Comparison of ENCODE assay signal across 10 cellular contexts in the genomic region with DNA sequence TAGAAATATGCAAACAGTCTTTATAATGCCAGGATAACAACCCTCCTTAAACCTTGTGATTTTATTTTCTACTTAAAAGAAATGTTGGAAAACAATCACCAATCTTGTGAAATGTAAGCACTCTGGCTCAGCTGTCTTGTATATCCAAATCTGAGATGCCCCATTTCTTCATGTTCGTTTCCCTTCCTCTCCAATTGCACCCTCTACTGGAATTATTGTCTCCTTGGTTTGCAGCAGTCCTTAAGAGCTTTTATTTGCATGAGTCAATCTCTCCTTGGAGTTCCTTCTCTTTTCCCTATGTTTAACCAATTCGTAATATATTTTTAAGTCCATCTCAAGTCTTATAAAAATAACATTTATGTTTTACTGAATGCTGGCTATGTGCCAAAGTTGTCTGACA.
DNase-seq lines count a peak whose midpoint lies in the region; ATAC-seq, FAIRE-seq and TF ChIP-seq lines count a peak whose summit lies in the region.
"Had no signal": no experiment of that assay in that cellular context is flagged by ENCODE, and none has a peak within 500 bp of the region (broad histone marks: within the 10 kb centered on the region; RNA-seq: fewer than 3 reads in every experiment).

No MANE protein-coding gene starts in this region.

- ATAC-seq in activated CD8-positive, alpha-beta T cell treated with anti-CD3 and anti-CD28 coated beads, Interleukin-2, amount 10 ng/mL, durations not matched to agents 7 days and 5 days = no peak
- ATAC-seq in GM21825 (IDR thresholded peaks at IDR 0.05; ENCODE audit: unreplicated experiment) = no peak
- ATAC-seq in GM21529 (IDR thresholded peaks at IDR 0.05; ENCODE audit: unreplicated experiment) = no peak

- no peak overlapping the region for H3K27ac ChIP-seq in stomach
- H3K27ac ChIP-seq: BLaER1 treated with 17β-estradiol and CSF1 and Interleukin-3, amounts not matched to agents 10 nM and 100 nM; epithelial cell of prostate had no signal

- peak; percentile 78 for FAIRE-seq in A204.1 (lab: Jason Lieb, UNC)
- no peak for FAIRE-seq in HTR-8/SVneo (lab: Jason Lieb, UNC)

- TF ChIP-seq CTCF in chondrocyte (IDR thresholded peaks at IDR 0.05) = peak; percentile 17
- no peak for TF ChIP-seq CTCF in stomach (IDR thresholded peaks at IDR 0.05)

- no peak overlapping the region for H3K4me3 Mint-ChIP-seq in chondrocyte (ENCODE audit: unreplicated experiment)
- H3K4me3 Mint-ChIP-seq in activated CD8-positive, alpha-beta T cell treated with anti-CD3 and anti-CD28 coated beads, Interleukin-2, amount 10 ng/mL, durations not matched to agents 7 days and 5 days = no peak overlapping the region

- CTCF ChIA-PET in activated CD8-positive, alpha-beta T cell treated with anti-CD3 and anti-CD28 coated beads, Interleukin-2, amount 10 ng/mL, durations not matched to agents 7 days and 5 days (lab: Charles Lee) = no interaction called here

- no peaks in the 10 kb centered on the region for H3K27me3 Mint-ChIP-seq in chondrocyte (ENCODE audit: low read depth)
- no peaks in the 10 kb centered on the region for H3K27me3 Mint-ChIP-seq in activated CD8-positive, alpha-beta T cell treated with anti-CD3 and anti-CD28 coated beads, Interleukin-2, amount 10 ng/mL, durations not matched to agents 7 days and 5 days (ENCODE audit: low read depth)

- no peaks in the 10 kb centered on the region for H3K27me3 ChIP-seq in stomach
- H3K27me3 ChIP-seq: BLaER1 treated with 17β-estradiol and CSF1 and Interleukin-3, amounts not matched to agents 10 nM and 100 nM had no signal

- intact Hi-C loops in stomach (cut with DNase I; ENCODE audit: low total_unique reads) = no loop called here

- H3K4me1 ChIP-seq in stomach = no peaks in the 10 kb centered on the region
- H3K4me1 ChIP-seq: BLaER1 treated with 17β-estradiol and CSF1 and Interleukin-3, amounts not matched to agents 10 nM and 100 nM had no signal

- H3K36me3 Mint-ChIP-seq in chondrocyte (ENCODE audit: low read depth) = no peaks in the 10 kb centered on the region
- H3K36me3 Mint-ChIP-seq in activated CD8-positive, alpha-beta T cell treated with anti-CD3 and anti-CD28 coated beads, Interleukin-2, amount 10 ng/mL, durations not matched to agents 7 days and 5 days (ENCODE audit: low read depth) = no peaks in the 10 kb centered on the region

- no peak for TF ChIP-seq POLR2A in stomach (IDR thresholded peaks at IDR 0.05)

- no peaks in the 10 kb centered on the region for H3K4me1 Mint-ChIP-seq in chondrocyte (ENCODE audit: low read depth)
- no peaks in the 10 kb centered on the region for H3K4me1 Mint-ChIP-seq in activated CD8-positive, alpha-beta T cell treated with anti-CD3 and anti-CD28 coated beads, Interleukin-2, amount 10 ng/mL, durations not matched to agents 7 days and 5 days (ENCODE audit: low read depth)

- WGBS in stomach, 5 donors = 16 to 30% (median 21%) methylated on average over 2 of the region's 2 CpGs

- no peak for TF ChIP-seq EP300 in stomach (IDR thresholded peaks at IDR 0.05)

- H3K27ac Mint-ChIP-seq in chondrocyte (ENCODE audit: unreplicated experiment) = no peak overlapping the region
- H3K27ac Mint-ChIP-seq in activated CD8-positive, alpha-beta T cell treated with anti-CD3 and anti-CD28 coated beads, Interleukin-2, amount 10 ng/mL, durations not matched to agents 7 days and 5 days = no peak overlapping the region

- no peaks in the 10 kb centered on the region for H3K36me3 ChIP-seq in stomach
- H3K36me3 ChIP-seq: BLaER1 treated with 17β-estradiol and CSF1 and Interleukin-3, amounts not matched to agents 10 nM and 100 nM had no signal

- peaks cover 0 to 11% (median 8%) of the 10 kb centered on the region in 4 donors for H3K9me3 ChIP-seq in stomach
- H3K9me3 ChIP-seq: BLaER1 treated with 17β-estradiol and CSF1 and Interleukin-3, amounts not matched to agents 10 nM and 100 nM had no signal

- POLR2A ChIA-PET in activated CD8-positive, alpha-beta T cell treated with anti-CD3 and anti-CD28 coated beads, Interleukin-2, amount 10 ng/mL, durations not matched to agents 7 days and 5 days (lab: Charles Lee) = no interaction called here

- H3K9me3 Mint-ChIP-seq in chondrocyte (ENCODE audit: low read depth) = peaks cover 10% of the 10 kb centered on the region
- peaks cover 14% of the 10 kb centered on the region for H3K9me3 Mint-ChIP-seq in activated CD8-positive, alpha-beta T cell treated with anti-CD3 and anti-CD28 coated beads, Interleukin-2, amount 10 ng/mL, durations not matched to agents 7 days and 5 days (ENCODE audit: insufficient read depth)

- no peak overlapping the region for H3K4me3 ChIP-seq in stomach
- H3K4me3 ChIP-seq: BLaER1 treated with 17β-estradiol and CSF1 and Interleukin-3, amounts not matched to agents 10 nM and 100 nM had no signal

- DNase-seq in HTR-8/SVneo (ENCODE audit: insufficient read length, low spot score) (peak; percentile 41), NOMO-1 (lab: John Stamatoyannopoulos, UW; ENCODE audit: unreplicated experiment in 2 of 2) (peak; percentile 90 to 99), chondrocyte (ENCODE audit: low spot score) (no peak), stomach (no peak)
- DNase-seq in activated CD8-positive, alpha-beta T cell treated with anti-CD3 and anti-CD28 coated beads, Interleukin-2, amount 10 ng/mL, durations not matched to agents 7 days and 5 days = no peak

Comparison
In these comparisons a context has a peak if more than half of its experiments do, and no peak if none do; other contexts are left out.
1. DNase-seq: peak in HTR-8/SVneo (single experiment) and NOMO-1 (2 of 2); none in chondrocyte (single experiment), activated CD8-positive, alpha-beta T cell treated with anti-CD3 and anti-CD28 coated beads, Interleukin-2, amount 10 ng/mL, durations not matched to agents 7 days and 5 days (single experiment) and stomach (single experiment).